In genomic region chr14:104799657-104800599, GRCh38 we compare ENCODE assay signal across 8 cellular contexts. TPM values are rescaled to one million over a fixed set of nuclear protein-coding genes. Genes with fewer than 3 reads are reported as not detected.
DNase-seq lines count a peak whose midpoint lies in the region; ATAC-seq and TF ChIP-seq lines count a peak whose summit lies in the region.

No MANE protein-coding gene starts in this region.

- peak overlapping the region; percentile 94 to 98 (median 96) for H3K27ac ChIP-seq in esophagus muscularis mucosa (replicated peaks in 1 of 4)

- H3K4me1 ChIP-seq in NT2/D1 (ENCODE audit: insufficient read depth, insufficient read length): peaks cover 36% of the 10 kb centered on the region
- H3K4me1 ChIP-seq in esophagus muscularis mucosa: peaks cover 48 to 80% (median 64%) of the 10 kb centered on the region in 4 donors

- 18% methylated on average over 21 of the region's 68 CpGs for WGBS in esophagus muscularis mucosa

- H3K4me1 Mint-ChIP-seq in activated T-cell treated with anti-CD3 and anti-CD28 coated beads, Interleukin-2, amount 50 U/mL, for 4 hours (ENCODE audit: low read depth): peaks cover 30% of the 10 kb centered on the region
- H3K4me1 Mint-ChIP-seq in stimulated activated effector memory CD8-positive, alpha-beta T cell treated with anti-CD3 and anti-CD28 coated beads, Interleukin-12 subunit alpha, Interleukin-12 subunit beta, amount 100 ng/mL, for 72 hours: peaks cover 32% of the 10 kb centered on the region

- H3K27ac Mint-ChIP-seq in stimulated activated effector memory CD8-positive, alpha-beta T cell treated with anti-CD3 and anti-CD28 coated beads, Interleukin-12 subunit alpha, Interleukin-12 subunit beta, amount 100 ng/mL, for 72 hours: peak overlapping the region; percentile 58

- DNase-seq in NT2/D1 (ENCODE audit: low read depth, low spot score): no peak
- peak; percentile 83 for DNase-seq in activated T-cell treated with anti-CD3 and anti-CD28 coated beads, Interleukin-2, amount 50 U/mL, for 4 hours
- DNase-seq in esophagus muscularis mucosa (ENCODE audit: extremely low spot score): peak; percentile 94
- DNase-seq in myocyte (ENCODE audit: low read depth): peak; percentile 74
- DNase-seq in stimulated activated effector memory CD8-positive, alpha-beta T cell treated with anti-CD3 and anti-CD28 coated beads, Interleukin-12 subunit alpha, Interleukin-12 subunit beta, amount 100 ng/mL, for 72 hours (ENCODE audit: low spot score in 2 of 2): peak in 1 of 2 donors; percentile 81
- DNase-seq in GF-D8 (lab: John Stamatoyannopoulos, UW): no peak

- intact Hi-C loops in esophagus muscularis mucosa (cut with DNase I): no loop called here

- H3K9me3 ChIP-seq in NT2/D1 (ENCODE audit: insufficient read depth, low read length) (no peaks in the 10 kb centered on the region), esophagus muscularis mucosa (no peaks in the 10 kb centered on the region)

- TF ChIP-seq EP300 in esophagus muscularis mucosa (IDR thresholded peaks at IDR 0.05): no peak

- TF ChIP-seq CTCF in GM12873 (IDR thresholded peaks at IDR 0.05; ENCODE audit: insufficient read depth, low read depth, low read length, missing control alignments): peak; percentile 19
- TF ChIP-seq CTCF in esophagus muscularis mucosa (IDR thresholded peaks at IDR 0.05): peak; percentile 23 to 59 (median 29)

- H3K9ac ChIP-seq in NT2/D1 (ENCODE audit: insufficient read length, low read depth): peak overlapping the region; percentile 85

- H3K36me3 ChIP-seq in NT2/D1 (ENCODE audit: insufficient read depth, insufficient read length, low read length) (peaks cover 12% of the 10 kb centered on the region), esophagus muscularis mucosa (no peaks in the 10 kb centered on the region)

- H3K4me3 ChIP-seq in NT2/D1 (ENCODE audit: insufficient read length, low read depth) (peak overlapping the region; percentile 64), esophagus muscularis mucosa (peak overlapping the region; percentile 80 to 87 (median 83))

- TF ChIP-seq POLR2A in esophagus muscularis mucosa (IDR thresholded peaks at IDR 0.05; ENCODE audit: low read depth): peak; percentile 35

- H3K27me3 ChIP-seq in NT2/D1 (ENCODE audit: insufficient read depth, insufficient read length) (peaks cover 33% of the 10 kb centered on the region), esophagus muscularis mucosa (no peaks in the 10 kb centered on the region)

- peak overlapping the region; percentile 65 for H3K4me3 Mint-ChIP-seq in activated T-cell treated with anti-CD3 and anti-CD28 coated beads, Interleukin-2, amount 50 U/mL, for 4 hours
- peak overlapping the region; percentile 50 for H3K4me3 Mint-ChIP-seq in stimulated activated effector memory CD8-positive, alpha-beta T cell treated with anti-CD3 and anti-CD28 coated beads, Interleukin-12 subunit alpha, Interleukin-12 subunit beta, amount 100 ng/mL, for 72 hours

- no peaks in the 10 kb centered on the region for H3K36me3 Mint-ChIP-seq in activated T-cell treated with anti-CD3 and anti-CD28 coated beads, Interleukin-2, amount 50 U/mL, for 4 hours (ENCODE audit: insufficient read depth)
- H3K36me3 Mint-ChIP-seq in stimulated activated effector memory CD8-positive, alpha-beta T cell treated with anti-CD3 and anti-CD28 coated beads, Interleukin-12 subunit alpha, Interleukin-12 subunit beta, amount 100 ng/mL, for 72 hours: no peaks in the 10 kb centered on the region

- H3K27me3 Mint-ChIP-seq in activated T-cell treated with anti-CD3 and anti-CD28 coated beads, Interleukin-2, amount 50 U/mL, for 4 hours (ENCODE audit: low read depth): no peaks in the 10 kb centered on the region

- peak; percentile 59 for ATAC-seq in HG02678 (IDR thresholded peaks at IDR 0.05; ENCODE audit: unreplicated experiment)
- peak; percentile 69 to 76 for ATAC-seq in activated T-cell treated with anti-CD3 and anti-CD28 coated beads, Interleukin-2, amount 50 U/mL, for 4 hours
- ATAC-seq in stimulated activated effector memory CD8-positive, alpha-beta T cell treated with anti-CD3 and anti-CD28 coated beads, Interleukin-12 subunit alpha, Interleukin-12 subunit beta, amount 100 ng/mL, for 72 hours: peak; percentile 76

- no peaks in the 10 kb centered on the region for H3K9me3 Mint-ChIP-seq in activated T-cell treated with anti-CD3 and anti-CD28 coated beads, Interleukin-2, amount 50 U/mL, for 4 hours
- no peaks in the 10 kb centered on the region for H3K9me3 Mint-ChIP-seq in stimulated activated effector memory CD8-positive, alpha-beta T cell treated with anti-CD3 and anti-CD28 coated beads, Interleukin-12 subunit alpha, Interleukin-12 subunit beta, amount 100 ng/mL, for 72 hours

RNA-seq across cellular contexts. Expression of gene ZBTB42, which starts 1.0 kb away (rescaled TPM):
- 1 to 10 TPM; 3.6 to 4.1 (median 4.0) TPM for total RNA-seq in activated T-cell treated with anti-CD3 and anti-CD28 coated beads, Interleukin-2, amount 50 U/mL, for 4 hours
- total RNA-seq in esophagus muscularis mucosa (1 to 10 TPM; 2.5 to 6.4 (median 4.9) TPM), myocyte (7.6 TPM in 2 replicates)
- polyA plus RNA-seq in myocyte (2012): 2.5 TPM

RNA-seq across cellular contexts. Expression of gene AKT1, which starts 4.4 kb away (rescaled TPM):
- 100 to 1,000 TPM; 107 to 124 (median 116) TPM for total RNA-seq in activated T-cell treated with anti-CD3 and anti-CD28 coated beads, Interleukin-2, amount 50 U/mL, for 4 hours
- 100 to 1,000 TPM; 162 to 267 (median 187) TPM for total RNA-seq in esophagus muscularis mucosa
- 128 and 136 TPM in 2 replicates for total RNA-seq in myocyte
- polyA plus RNA-seq in myocyte (2012): 160 TPM

RNA-seq across cellular contexts. Expression of gene SIVA1, which starts 47.0 kb away (rescaled TPM):
- total RNA-seq in activated T-cell treated with anti-CD3 and anti-CD28 coated beads, Interleukin-2, amount 50 U/mL, for 4 hours: 100 to 1,000 TPM; 135 to 157 (median 149) TPM
- 100 to 1,000 TPM; 207 to 324 (median 290) TPM for total RNA-seq in esophagus muscularis mucosa
- 173 and 212 TPM in 2 replicates for total RNA-seq in myocyte
- polyA plus RNA-seq in myocyte (2012): 73.7 TPM

Comparison
In these comparisons a context has a peak if more than half of its experiments do, and no peak if none do; other contexts are left out.
1. DNase-seq: peak in activated T-cell treated with anti-CD3 and anti-CD28 coated beads, Interleukin-2, amount 50 U/mL, for 4 hours (single experiment), esophagus muscularis mucosa (single experiment) and myocyte (single experiment); none in NT2/D1 (single experiment) and GF-D8 (single experiment).
2. Peak in every context shown above with its lines, with median percentiles within 50 percentile points of each other: ATAC-seq.